In genomic region chr12:29403991-29404390, GRCh38 we compare ENCODE assay signal across 1 cellular context.
TF ChIP-seq lines count a peak whose summit lies in the region.

No MANE protein-coding gene starts in this region.

TF ChIP-seq in SK-N-SH, 30 proteins besides CTCF, POLR2A, EP300 and RAD21 (continued from another document):
- TF ChIP-seq IRF3 (IDR thresholded peaks at IDR 0.05; ENCODE audit: low read depth, low read length) (no peak), REST (IDR thresholded peaks at IDR 0.05; ENCODE audit: low read depth, low read length) (no peak), SIN3A (IDR thresholded peaks at IDR 0.05; ENCODE audit: borderline replicate concordance, low read depth, low read length) (no peak), TAF1 (IDR thresholded peaks at IDR 0.05; ENCODE audit: borderline replicate concordance, low read depth, low read length) (no peak), GATA2 (CRISPR knock-in tag; IDR thresholded peaks at IDR 0.05) (no peak), RCOR1 (IDR thresholded peaks at IDR 0.05; ENCODE audit: low read length) (no peak), RXRA (IDR thresholded peaks at IDR 0.05; ENCODE audit: borderline replicate concordance, low read depth) (no peak), FOXJ3 (CRISPR knock-in tag; IDR thresholded peaks at IDR 0.05) (no peak), FOSL2 (IDR thresholded peaks at IDR 0.05; ENCODE audit: borderline replicate concordance, low read depth) (no peak)
- TF ChIP-seq, protein P1, sequence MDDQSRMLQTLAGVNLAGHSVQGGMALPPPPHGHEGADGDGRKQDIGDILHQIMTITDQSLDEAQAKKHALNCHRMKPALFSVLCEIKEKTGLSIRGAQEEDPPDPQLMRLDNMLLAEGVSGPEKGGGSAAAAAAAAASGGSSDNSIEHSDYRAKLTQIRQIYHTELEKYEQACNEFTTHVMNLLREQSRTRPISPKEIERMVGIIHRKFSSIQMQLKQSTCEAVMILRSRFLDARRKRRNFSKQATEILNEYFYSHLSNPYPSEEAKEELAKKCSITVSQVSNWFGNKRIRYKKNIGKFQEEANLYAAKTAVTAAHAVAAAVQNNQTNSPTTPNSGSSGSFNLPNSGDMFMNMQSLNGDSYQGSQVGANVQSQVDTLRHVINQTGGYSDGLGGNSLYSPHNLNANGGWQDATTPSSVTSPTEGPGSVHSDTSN (IDR thresholded peaks at IDR 0.05) = no peak
TF ChIP-seq in SK-N-SH: peak in this region for 0.
